ENCODE assay signal across 8 cellular contexts in the genomic region with DNA sequence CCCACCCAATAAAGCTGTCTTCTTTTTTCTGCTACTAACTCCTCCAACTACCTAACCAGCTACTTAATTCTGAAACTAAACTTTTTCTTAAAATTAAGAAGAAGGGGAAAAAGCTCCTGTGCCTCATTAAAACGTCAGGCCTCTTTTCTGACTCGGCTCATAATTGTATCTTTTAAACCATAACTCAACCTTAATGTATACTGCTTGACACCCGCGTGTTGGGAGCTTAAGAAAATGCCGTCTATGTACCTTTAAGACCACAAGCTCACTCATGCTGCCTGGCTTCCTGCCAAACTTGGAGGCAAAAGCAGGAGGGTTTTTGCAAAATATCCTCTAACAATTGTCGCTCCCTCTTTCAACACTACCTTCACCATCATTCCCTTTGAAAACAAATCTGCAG. TPM values are rescaled to one million over a fixed set of nuclear protein-coding genes. Genes with fewer than 3 reads are reported as not detected.
A peak's percentile ranks its signal among the peaks of the same experiment; 100 is the strongest.
DNase-seq lines count a peak whose midpoint lies in the region; ATAC-seq and TF ChIP-seq lines count a peak whose summit lies in the region.

No MANE protein-coding gene starts in this region.

- 8 to 20% methylated on average over 5 to 6 of the region's 6 CpGs for WGBS in gastroesophageal sphincter (ENCODE audit: low coverage in 1 of 2), 2 donors
- WGBS in spleen, 5 donors, result 1 to 10% (median 6%) methylated on average over 6 of the region's 6 CpGs

- peak; percentile 65 for DNase-seq in 8988T
- peak; percentile 56 for DNase-seq in GM13976 (ENCODE audit: low spot score)
- peak; percentile 84 for DNase-seq in NCI-H2227 (lab: John Stamatoyannopoulos, UW; ENCODE audit: unreplicated experiment)
- DNase-seq in activated CD8-positive, alpha-beta memory T cell treated with anti-CD3 and anti-CD28 coated beads, Interleukin-2, amount 50 U/mL, for 4 hours, result peak; percentile 66
- DNase-seq in spleen, result peak; percentile 81
- DNase-seq in NK-92 treated with Interleukin-12 subunit alpha and Interleukin-12 subunit beta, amount 100 ng/mL, for 24 hours (lab: John Stamatoyannopoulos, UW), result no peak
- DNase-seq in dedifferentiated amniotic fluid mesenchymal stem cell (ENCODE audit: extremely low spot score), result no peak

- no peak for ATAC-seq in gastroesophageal sphincter

- H3K27ac ChIP-seq in gastroesophageal sphincter (peak overlapping the region in 3 of 4 donors; percentile 79 to 85 (median 82)), spleen (peak overlapping the region in 5 of 8 donors; percentile 13 to 68 (median 49))

- H3K36me3 ChIP-seq in gastroesophageal sphincter (no peaks in the 10 kb centered on the region), spleen (peaks cover 0 to 8% (median 2%) of the 10 kb centered on the region in 6 donors)

- H3K4me1 ChIP-seq in gastroesophageal sphincter (peaks cover 0 to 58% (median 0%) of the 10 kb centered on the region in 3 donors), spleen (peaks cover 12 to 71% (median 46%) of the 10 kb centered on the region in 6 donors)

- H3K27me3 ChIP-seq in gastroesophageal sphincter, result peaks cover 55% of the 10 kb centered on the region
- peaks cover 0 to 50% (median 24%) of the 10 kb centered on the region in 7 donors for H3K27me3 ChIP-seq in spleen (replicated peaks in 1 of 7)

- in situ Hi-C loops in GM13976 (cut with MboI; ENCODE audit: low sequenced_read_pairs, unreplicated experiment), result no loop called here

- TF ChIP-seq EP300 in gastroesophageal sphincter (IDR thresholded peaks at IDR 0.05), result no peak

- TF ChIP-seq POLR2A in gastroesophageal sphincter (IDR thresholded peaks at IDR 0.05), result no peak
- TF ChIP-seq POLR2A in spleen (IDR thresholded peaks at IDR 0.05), result no peak

- TF ChIP-seq CTCF in GM13976 (IDR thresholded peaks at IDR 0.05; ENCODE audit: borderline replicate concordance, control extremely low read depth, extremely low read depth, insufficient read depth, missing control alignments) (no peak), gastroesophageal sphincter (IDR thresholded peaks at IDR 0.05) (no peak), spleen (IDR thresholded peaks at IDR 0.05 in 8 of 11, conservative IDR thresholded peaks at IDR 0.05 in 3 of 11) (no peak)

- H3K4me3 ChIP-seq in gastroesophageal sphincter (peak overlapping the region; percentile 6 to 64), spleen (peak overlapping the region in 4 of 8 donors; percentile 4 to 75 (median 16))

- intact Hi-C loops in spleen (cut with DNase I; ENCODE audit: low total_unique reads), result no loop called here

- H3K9me3 ChIP-seq in gastroesophageal sphincter (no peaks in the 10 kb centered on the region), spleen (no peaks in the 10 kb centered on the region)

RNA-seq across cellular contexts. Expression of a gene that starts 5.0 kb away (rescaled TPM):
- 10 to 100 TPM; 16.8 to 28.5 (median 24.3) TPM for total RNA-seq in gastroesophageal sphincter
- total RNA-seq in spleen, result 10 to 100 TPM; 19.6 to 56.2 (median 34.8) TPM
- 1 to 10 TPM; 6.8 to 8.8 (median 7.9) TPM for polyA plus RNA-seq in spleen

Comparison
In these comparisons a context has a peak if more than half of its experiments do, and no peak if none do; other contexts are left out.
1. DNase-seq: peak in 8988T (single experiment), GM13976 (single experiment), NCI-H2227 (single experiment), activated CD8-positive, alpha-beta memory T cell treated with anti-CD3 and anti-CD28 coated beads, Interleukin-2, amount 50 U/mL, for 4 hours (single experiment) and spleen (single experiment); none in NK-92 treated with Interleukin-12 subunit alpha and Interleukin-12 subunit beta, amount 100 ng/mL, for 24 hours (single experiment) and dedifferentiated amniotic fluid mesenchymal stem cell (single experiment).